ENCODE assay signal across 1 cellular context in the genomic region with DNA sequence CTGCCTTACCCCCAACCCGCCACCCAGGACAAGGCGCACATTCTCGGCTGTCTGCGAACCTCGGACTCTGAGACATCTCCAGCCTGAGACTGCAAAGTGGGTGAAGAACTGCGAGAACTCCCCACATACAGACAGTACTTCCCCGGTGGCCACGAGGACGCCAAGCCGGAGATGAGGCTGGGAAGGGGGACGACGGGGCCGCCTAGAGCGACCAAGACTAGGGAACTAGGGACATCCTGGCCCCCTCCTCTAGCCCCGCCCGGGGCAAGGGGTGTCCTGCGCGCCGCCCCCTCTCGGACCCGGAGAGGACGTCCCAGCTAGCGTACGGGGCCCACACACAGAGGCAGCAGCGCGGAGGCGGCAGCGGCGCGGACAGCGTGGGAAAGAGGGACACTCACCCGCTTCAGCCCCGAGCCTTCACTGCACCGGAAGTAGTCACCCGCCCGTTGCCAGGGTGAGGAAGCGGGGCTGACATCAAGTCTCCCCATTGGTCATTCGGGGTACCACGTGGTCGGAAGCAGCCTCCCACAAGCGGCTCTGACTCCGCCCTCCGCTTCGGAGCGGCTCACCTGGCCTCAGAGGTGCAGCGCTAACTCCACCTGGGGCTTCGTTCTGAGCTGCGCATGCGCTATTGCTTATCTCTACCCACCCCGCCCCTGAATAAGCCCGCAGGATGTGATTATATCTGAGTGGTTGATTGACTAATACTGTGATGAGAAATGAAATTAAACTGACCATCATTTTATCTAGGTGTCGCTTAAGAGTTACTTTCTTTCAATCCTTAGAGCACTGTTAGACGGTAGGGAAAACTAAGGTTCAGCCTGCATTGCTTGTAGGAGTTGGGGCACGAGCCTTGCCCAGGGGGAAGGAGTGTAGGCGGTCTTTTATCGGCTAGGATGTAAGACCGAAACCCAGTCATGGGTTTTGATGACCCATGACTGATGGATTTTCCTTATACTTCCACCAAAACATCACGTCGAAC.
A peak's percentile ranks its signal among the peaks of the same experiment; 100 is the strongest.
TF ChIP-seq lines count a peak whose summit lies in the region.

A gene with protein sequence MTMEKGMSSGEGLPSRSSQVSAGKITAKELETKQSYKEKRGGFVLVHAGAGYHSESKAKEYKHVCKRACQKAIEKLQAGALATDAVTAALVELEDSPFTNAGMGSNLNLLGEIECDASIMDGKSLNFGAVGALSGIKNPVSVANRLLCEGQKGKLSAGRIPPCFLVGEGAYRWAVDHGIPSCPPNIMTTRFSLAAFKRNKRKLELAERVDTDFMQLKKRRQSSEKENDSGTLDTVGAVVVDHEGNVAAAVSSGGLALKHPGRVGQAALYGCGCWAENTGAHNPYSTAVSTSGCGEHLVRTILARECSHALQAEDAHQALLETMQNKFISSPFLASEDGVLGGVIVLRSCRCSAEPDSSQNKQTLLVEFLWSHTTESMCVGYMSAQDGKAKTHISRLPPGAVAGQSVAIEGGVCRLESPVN (minus strand): TSS at position 437 of the 982 bp plus-strand sequence. CDS start 8,854 bp downstream, outside the sequence.

TF ChIP-seq in HepG2, 621 proteins besides CTCF, POLR2A, EP300 and RAD21 (continued from another document and continues in another):
- TF ChIP-seq, protein P1, sequence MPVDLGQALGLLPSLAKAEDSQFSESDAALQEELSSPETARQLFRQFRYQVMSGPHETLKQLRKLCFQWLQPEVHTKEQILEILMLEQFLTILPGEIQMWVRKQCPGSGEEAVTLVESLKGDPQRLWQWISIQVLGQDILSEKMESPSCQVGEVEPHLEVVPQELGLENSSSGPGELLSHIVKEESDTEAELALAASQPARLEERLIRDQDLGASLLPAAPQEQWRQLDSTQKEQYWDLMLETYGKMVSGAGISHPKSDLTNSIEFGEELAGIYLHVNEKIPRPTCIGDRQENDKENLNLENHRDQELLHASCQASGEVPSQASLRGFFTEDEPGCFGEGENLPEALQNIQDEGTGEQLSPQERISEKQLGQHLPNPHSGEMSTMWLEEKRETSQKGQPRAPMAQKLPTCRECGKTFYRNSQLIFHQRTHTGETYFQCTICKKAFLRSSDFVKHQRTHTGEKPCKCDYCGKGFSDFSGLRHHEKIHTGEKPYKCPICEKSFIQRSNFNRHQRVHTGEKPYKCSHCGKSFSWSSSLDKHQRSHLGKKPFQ (CRISPR knock-in tag; IDR thresholded peaks at IDR 0.05; ENCODE audit: insufficient replicate concordance), result peak; percentile 84
- TF ChIP-seq ZNF772 (CRISPR knock-in tag; IDR thresholded peaks at IDR 0.05) (no peak; the same call in 1 of the 2 replicates), ZMYM2 (CRISPR knock-in tag; IDR thresholded peaks at IDR 0.05) (no peak), ATF4 (CRISPR knock-in tag; IDR thresholded peaks at IDR 0.05) (0 out of 4 replicates have a peak, but pooled peaks of 1 of the 2 experiments have one; percentile 17), ZNF839 (CRISPR knock-in tag; IDR thresholded peaks at IDR 0.05; ENCODE audit: borderline replicate concordance) (peak; percentile 85; the same call in 1 of the 2 replicates), STAT5B (CRISPR knock-in tag; IDR thresholded peaks at IDR 0.05) (no peak), ZXDC (CRISPR knock-in tag; IDR thresholded peaks at IDR 0.05) (no peak), CHD2 (IDR thresholded peaks at IDR 0.05; ENCODE audit: low read depth, low read length) (no peak), ARNTL (CRISPR knock-in tag; IDR thresholded peaks at IDR 0.05) (peak; percentile 62), RORA (CRISPR knock-in tag; IDR thresholded peaks at IDR 0.05) (no peak), SALL1 (CRISPR knock-in tag; IDR thresholded peaks at IDR 0.05) (peak; percentile 74), PCBP2 (optimal IDR thresholded peaks at IDR 0.05; ENCODE audit: low read depth, low read length, poor library complexity, severe bottlenecking) (no peak), JARID2 (CRISPR knock-in tag; IDR thresholded peaks at IDR 0.05; ENCODE audit: insufficient replicate concordance) (no peak), SOX6 (IDR thresholded peaks at IDR 0.05) (no peak), SOX6 (CRISPR knock-in tag; IDR thresholded peaks at IDR 0.05) (peak; percentile 60), SMYD3 (CRISPR knock-in tag; IDR thresholded peaks at IDR 0.05) (0 out of 2 replicates have a peak, but pooled peaks have one; percentile 60), SIN3A (IDR thresholded peaks at IDR 0.05; ENCODE audit: borderline replicate concordance, low read depth, low read length) (peak; percentile 99), CC2D1A (CRISPR knock-in tag; IDR thresholded peaks at IDR 0.05) (no peak), KDM6A (CRISPR knock-in tag; IDR thresholded peaks at IDR 0.05; ENCODE audit: low read depth) (no peak), TOE1 (CRISPR knock-in tag; IDR thresholded peaks at IDR 0.05) (0 out of 2 replicates have a peak, but pooled peaks have one; percentile 26)
- TF ChIP-seq, protein P2, sequence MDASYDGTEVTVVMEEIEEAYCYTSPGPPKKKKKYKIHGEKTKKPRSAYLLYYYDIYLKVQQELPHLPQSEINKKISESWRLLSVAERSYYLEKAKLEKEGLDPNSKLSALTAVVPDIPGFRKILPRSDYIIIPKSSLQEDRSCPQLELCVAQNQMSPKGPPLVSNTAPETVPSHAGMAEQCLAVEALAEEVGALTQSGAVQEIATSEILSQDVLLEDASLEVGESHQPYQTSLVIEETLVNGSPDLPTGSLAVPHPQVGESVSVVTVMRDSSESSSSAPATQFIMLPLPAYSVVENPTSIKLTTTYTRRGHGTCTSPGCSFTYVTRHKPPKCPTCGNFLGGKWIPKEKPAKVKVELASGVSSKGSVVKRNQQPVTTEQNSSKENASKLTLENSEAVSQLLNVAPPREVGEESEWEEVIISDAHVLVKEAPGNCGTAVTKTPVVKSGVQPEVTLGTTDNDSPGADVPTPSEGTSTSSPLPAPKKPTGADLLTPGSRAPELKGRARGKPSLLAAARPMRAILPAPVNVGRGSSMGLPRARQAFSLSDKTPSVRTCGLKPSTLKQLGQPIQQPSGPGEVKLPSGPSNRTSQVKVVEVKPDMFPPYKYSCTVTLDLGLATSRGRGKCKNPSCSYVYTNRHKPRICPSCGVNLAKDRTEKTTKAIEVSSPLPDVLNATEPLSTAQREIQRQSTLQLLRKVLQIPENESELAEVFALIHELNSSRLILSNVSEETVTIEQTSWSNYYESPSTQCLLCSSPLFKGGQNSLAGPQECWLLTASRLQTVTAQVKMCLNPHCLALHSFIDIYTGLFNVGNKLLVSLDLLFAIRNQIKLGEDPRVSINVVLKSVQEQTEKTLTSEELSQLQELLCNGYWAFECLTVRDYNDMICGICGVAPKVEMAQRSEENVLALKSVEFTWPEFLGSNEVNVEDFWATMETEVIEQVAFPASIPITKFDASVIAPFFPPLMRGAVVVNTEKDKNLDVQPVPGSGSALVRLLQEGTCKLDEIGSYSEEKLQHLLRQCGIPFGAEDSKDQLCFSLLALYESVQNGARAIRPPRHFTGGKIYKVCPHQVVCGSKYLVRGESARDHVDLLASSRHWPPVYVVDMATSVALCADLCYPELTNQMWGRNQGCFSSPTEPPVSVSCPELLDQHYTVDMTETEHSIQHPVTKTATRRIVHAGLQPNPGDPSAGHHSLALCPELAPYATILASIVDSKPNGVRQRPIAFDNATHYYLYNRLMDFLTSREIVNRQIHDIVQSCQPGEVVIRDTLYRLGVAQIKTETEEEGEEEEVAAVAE (CRISPR knock-in tag; IDR thresholded peaks at IDR 0.05; ENCODE audit: borderline replicate concordance), result peak; percentile 78
- TF ChIP-seq, protein P3, sequence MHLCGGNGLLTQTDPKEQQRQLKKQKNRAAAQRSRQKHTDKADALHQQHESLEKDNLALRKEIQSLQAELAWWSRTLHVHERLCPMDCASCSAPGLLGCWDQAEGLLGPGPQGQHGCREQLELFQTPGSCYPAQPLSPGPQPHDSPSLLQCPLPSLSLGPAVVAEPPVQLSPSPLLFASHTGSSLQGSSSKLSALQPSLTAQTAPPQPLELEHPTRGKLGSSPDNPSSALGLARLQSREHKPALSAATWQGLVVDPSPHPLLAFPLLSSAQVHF (CRISPR knock-in tag; IDR thresholded peaks at IDR 0.05), result no peak
- TF ChIP-seq, protein P4, sequence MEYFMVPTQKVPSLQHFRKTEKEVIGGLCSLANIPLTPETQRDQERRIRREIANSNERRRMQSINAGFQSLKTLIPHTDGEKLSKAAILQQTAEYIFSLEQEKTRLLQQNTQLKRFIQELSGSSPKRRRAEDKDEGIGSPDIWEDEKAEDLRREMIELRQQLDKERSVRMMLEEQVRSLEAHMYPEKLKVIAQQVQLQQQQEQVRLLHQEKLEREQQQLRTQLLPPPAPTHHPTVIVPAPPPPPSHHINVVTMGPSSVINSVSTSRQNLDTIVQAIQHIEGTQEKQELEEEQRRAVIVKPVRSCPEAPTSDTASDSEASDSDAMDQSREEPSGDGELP (IDR thresholded peaks at IDR 0.05; ENCODE audit: borderline replicate concordance, low read depth), result peak; percentile 87
- TF ChIP-seq, protein P5, sequence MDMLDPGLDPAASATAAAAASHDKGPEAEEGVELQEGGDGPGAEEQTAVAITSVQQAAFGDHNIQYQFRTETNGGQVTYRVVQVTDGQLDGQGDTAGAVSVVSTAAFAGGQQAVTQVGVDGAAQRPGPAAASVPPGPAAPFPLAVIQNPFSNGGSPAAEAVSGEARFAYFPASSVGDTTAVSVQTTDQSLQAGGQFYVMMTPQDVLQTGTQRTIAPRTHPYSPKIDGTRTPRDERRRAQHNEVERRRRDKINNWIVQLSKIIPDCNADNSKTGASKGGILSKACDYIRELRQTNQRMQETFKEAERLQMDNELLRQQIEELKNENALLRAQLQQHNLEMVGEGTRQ (IDR thresholded peaks at IDR 0.05; ENCODE audit: low read depth, low read length), result peak; percentile 97
- TF ChIP-seq, protein P5 (CRISPR knock-in tag; IDR thresholded peaks at IDR 0.05; ENCODE audit: borderline replicate concordance), result peak; percentile 99; the same call in 1 of the 2 replicates
